In the genomic region with DNA sequence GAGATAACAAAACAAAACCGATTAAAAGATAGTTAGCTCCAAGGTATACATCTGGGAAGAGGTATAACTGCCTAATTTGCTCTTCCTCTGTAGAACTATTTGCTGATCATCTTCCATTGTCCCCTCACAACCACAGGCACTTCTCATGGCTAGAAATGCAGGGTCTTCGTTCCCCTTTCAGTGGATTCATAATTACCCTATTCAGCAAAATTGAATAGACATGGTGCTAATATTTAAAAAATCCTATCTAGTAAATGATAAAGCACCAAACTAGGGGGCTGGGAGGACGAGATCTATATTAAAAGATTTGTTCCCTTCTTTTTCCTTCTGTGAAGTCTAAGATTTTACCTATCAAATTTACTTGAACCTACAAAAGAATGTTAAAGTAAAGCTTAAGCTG, we compare ENCODE assay signal across 1 cellular context.
A peak's percentile ranks its signal among the peaks of the same experiment; 100 is the strongest.
TF ChIP-seq lines count a peak whose summit lies in the region.

No MANE protein-coding gene starts in this region.

TF ChIP-seq in HepG2, 621 proteins besides CTCF, POLR2A, EP300 and RAD21:
- TF ChIP-seq MAFK (conservative IDR thresholded peaks at IDR 0.05 in 1 of 2, IDR thresholded peaks at IDR 0.05 in 1 of 2; ENCODE audit: low read length in 2 of 2), result peak; percentile 66 to 77; a peak in 3 of 4 replicates
- TF ChIP-seq MAFF (IDR thresholded peaks at IDR 0.05; ENCODE audit: low read depth, low read length), result peak; percentile 71; the same call in 1 of the 2 replicates
- TF ChIP-seq ZNF296 (CRISPR knock-in tag; conservative IDR thresholded peaks at IDR 0.05), result no peak
- no peak for TF ChIP-seq MTF2 (CRISPR knock-in tag; IDR thresholded peaks at IDR 0.05; ENCODE audit: borderline replicate concordance)
- TF ChIP-seq NBN (conservative IDR thresholded peaks at IDR 0.05), result no peak
- TF ChIP-seq RFX5 (IDR thresholded peaks at IDR 0.05; ENCODE audit: low read depth, low read length), result no peak
- TF ChIP-seq, protein P1, sequence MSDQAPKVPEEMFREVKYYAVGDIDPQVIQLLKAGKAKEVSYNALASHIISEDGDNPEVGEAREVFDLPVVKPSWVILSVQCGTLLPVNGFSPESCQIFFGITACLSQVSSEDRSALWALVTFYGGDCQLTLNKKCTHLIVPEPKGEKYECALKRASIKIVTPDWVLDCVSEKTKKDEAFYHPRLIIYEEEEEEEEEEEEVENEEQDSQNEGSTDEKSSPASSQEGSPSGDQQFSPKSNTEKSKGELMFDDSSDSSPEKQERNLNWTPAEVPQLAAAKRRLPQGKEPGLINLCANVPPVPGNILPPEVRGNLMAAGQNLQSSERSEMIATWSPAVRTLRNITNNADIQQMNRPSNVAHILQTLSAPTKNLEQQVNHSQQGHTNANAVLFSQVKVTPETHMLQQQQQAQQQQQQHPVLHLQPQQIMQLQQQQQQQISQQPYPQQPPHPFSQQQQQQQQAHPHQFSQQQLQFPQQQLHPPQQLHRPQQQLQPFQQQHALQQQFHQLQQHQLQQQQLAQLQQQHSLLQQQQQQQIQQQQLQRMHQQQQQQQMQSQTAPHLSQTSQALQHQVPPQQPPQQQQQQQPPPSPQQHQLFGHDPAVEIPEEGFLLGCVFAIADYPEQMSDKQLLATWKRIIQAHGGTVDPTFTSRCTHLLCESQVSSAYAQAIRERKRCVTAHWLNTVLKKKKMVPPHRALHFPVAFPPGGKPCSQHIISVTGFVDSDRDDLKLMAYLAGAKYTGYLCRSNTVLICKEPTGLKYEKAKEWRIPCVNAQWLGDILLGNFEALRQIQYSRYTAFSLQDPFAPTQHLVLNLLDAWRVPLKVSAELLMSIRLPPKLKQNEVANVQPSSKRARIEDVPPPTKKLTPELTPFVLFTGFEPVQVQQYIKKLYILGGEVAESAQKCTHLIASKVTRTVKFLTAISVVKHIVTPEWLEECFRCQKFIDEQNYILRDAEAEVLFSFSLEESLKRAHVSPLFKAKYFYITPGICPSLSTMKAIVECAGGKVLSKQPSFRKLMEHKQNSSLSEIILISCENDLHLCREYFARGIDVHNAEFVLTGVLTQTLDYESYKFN (CRISPR knock-in tag; conservative IDR thresholded peaks at IDR 0.05), result no peak
- TF ChIP-seq, protein P2, sequence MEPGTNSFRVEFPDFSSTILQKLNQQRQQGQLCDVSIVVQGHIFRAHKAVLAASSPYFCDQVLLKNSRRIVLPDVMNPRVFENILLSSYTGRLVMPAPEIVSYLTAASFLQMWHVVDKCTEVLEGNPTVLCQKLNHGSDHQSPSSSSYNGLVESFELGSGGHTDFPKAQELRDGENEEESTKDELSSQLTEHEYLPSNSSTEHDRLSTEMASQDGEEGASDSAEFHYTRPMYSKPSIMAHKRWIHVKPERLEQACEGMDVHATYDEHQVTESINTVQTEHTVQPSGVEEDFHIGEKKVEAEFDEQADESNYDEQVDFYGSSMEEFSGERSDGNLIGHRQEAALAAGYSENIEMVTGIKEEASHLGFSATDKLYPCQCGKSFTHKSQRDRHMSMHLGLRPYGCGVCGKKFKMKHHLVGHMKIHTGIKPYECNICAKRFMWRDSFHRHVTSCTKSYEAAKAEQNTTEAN (CRISPR knock-in tag; conservative IDR thresholded peaks at IDR 0.05), result no peak
